In genomic region chr17:38824899-38825761, GRCh38 we compare ENCODE assay signal across 1 cellular context.
A peak's percentile ranks its signal among the peaks of the same experiment; 100 is the strongest.
TF ChIP-seq lines count a peak whose summit lies in the region.

Gene CWC25, minus strand, starts transcription at chr17:38825321. Its CDS starts 138 bp downstream, at chr17:38825183.

TF ChIP-seq in HepG2, 621 proteins besides CTCF, POLR2A, EP300 and RAD21 (continued from another document and continues in another):
- TF ChIP-seq HNF1B (CRISPR knock-in tag; IDR thresholded peaks at IDR 0.05) (peak; percentile 96), SETDB1 (CRISPR knock-in tag; IDR thresholded peaks at IDR 0.05; ENCODE audit: borderline replicate concordance) (no peak), CENPT (CRISPR knock-in tag; IDR thresholded peaks at IDR 0.05; ENCODE audit: low read depth) (no peak; the same call in 1 of the 2 replicates), MAFF (IDR thresholded peaks at IDR 0.05; ENCODE audit: low read depth, low read length) (peak; percentile 83), YEATS4 (CRISPR knock-in tag; IDR thresholded peaks at IDR 0.05; ENCODE audit: borderline replicate concordance) (peak; percentile 98), NFE2L1 (CRISPR knock-in tag; IDR thresholded peaks at IDR 0.05; ENCODE audit: borderline replicate concordance) (peak; percentile 100), HMGXB4 (CRISPR knock-in tag; IDR thresholded peaks at IDR 0.05; ENCODE audit: borderline replicate concordance in 1 of 2, low read depth in 1 of 2) (peak; percentile 93 to 95), U2AF2 (IDR thresholded peaks at IDR 0.05; ENCODE audit: low read depth, low read length) (no peak), ZNF282 (IDR thresholded peaks at IDR 0.05; ENCODE audit: partially characterized antibody) (no peak), ZNF354B (CRISPR knock-in tag; IDR thresholded peaks at IDR 0.05) (peak; percentile 20; the same call in 1 of the 2 replicates), IRF2 (CRISPR knock-in tag; IDR thresholded peaks at IDR 0.05) (peak; percentile 98), KIAA2018 (CRISPR knock-in tag; IDR thresholded peaks at IDR 0.05; ENCODE audit: borderline replicate concordance) (no peak), ZBTB33 (CRISPR knock-in tag; IDR thresholded peaks at IDR 0.05) (peak; percentile 84), RFXANK (CRISPR knock-in tag; IDR thresholded peaks at IDR 0.05) (peak; percentile 83), GLI4 (CRISPR knock-in tag; IDR thresholded peaks at IDR 0.05; ENCODE audit: borderline replicate concordance) (peak; percentile 93; the same call in 1 of the 2 replicates), ATRX (CRISPR knock-in tag; IDR thresholded peaks at IDR 0.05; ENCODE audit: borderline replicate concordance) (no peak), HDAC2 (CRISPR knock-in tag; IDR thresholded peaks at IDR 0.05) (peak; percentile 99), TOE1 (CRISPR knock-in tag; IDR thresholded peaks at IDR 0.05) (peak; percentile 76; the same call in 1 of the 2 replicates), REST (IDR thresholded peaks at IDR 0.05; ENCODE audit: borderline replicate concordance in 1 of 2, low read depth in 1 of 2, low read length in 2 of 2) (0 out of 4 replicates have a peak, but pooled peaks of 1 of the 2 experiments have one; percentile 65), IKZF5 (CRISPR knock-in tag; IDR thresholded peaks at IDR 0.05) (peak; percentile 97), KDM3A (CRISPR knock-in tag; IDR thresholded peaks at IDR 0.05; ENCODE audit: low read depth) (peak; percentile 91; the same call in 1 of the 2 replicates), NFRKB (IDR thresholded peaks at IDR 0.05) (peak; percentile 54; the same call in 1 of the 2 replicates), ZNF292 (CRISPR knock-in tag; IDR thresholded peaks at IDR 0.05; ENCODE audit: borderline replicate concordance, low read depth) (no peak; the same call in 1 of the 2 replicates), MEIS1 (CRISPR knock-in tag; IDR thresholded peaks at IDR 0.05; ENCODE audit: borderline replicate concordance) (peak; percentile 93), HMG20A (CRISPR knock-in tag; IDR thresholded peaks at IDR 0.05; ENCODE audit: borderline replicate concordance) (peak; percentile 51; the same call in 1 of the 2 replicates), ZNF784 (CRISPR knock-in tag; IDR thresholded peaks at IDR 0.05; ENCODE audit: borderline replicate concordance) (peak; percentile 99), HIVEP1 (CRISPR knock-in tag; IDR thresholded peaks at IDR 0.05) (peak; percentile 90), LBX2 (CRISPR knock-in tag; IDR thresholded peaks at IDR 0.05; ENCODE audit: borderline replicate concordance) (peak; percentile 85; the same call in 1 of the 2 replicates), HOXA7 (CRISPR knock-in tag; IDR thresholded peaks at IDR 0.05) (no peak), MYPOP (CRISPR knock-in tag; IDR thresholded peaks at IDR 0.05) (peak; percentile 58), ZIK1 (CRISPR knock-in tag; IDR thresholded peaks at IDR 0.05; ENCODE audit: borderline replicate concordance, low read depth) (peak; percentile 78), AGO2 (optimal IDR thresholded peaks at IDR 0.05; ENCODE audit: low read depth, low read length) (peak; percentile 81), CC2D1A (CRISPR knock-in tag; IDR thresholded peaks at IDR 0.05) (0 out of 2 replicates have a peak, but pooled peaks have one; percentile 41), FOXJ3 (CRISPR knock-in tag; IDR thresholded peaks at IDR 0.05; ENCODE audit: borderline replicate concordance) (no peak), ZFP36L1 (CRISPR knock-in tag; IDR thresholded peaks at IDR 0.05) (peak; percentile 17; the same call in 1 of the 2 replicates)
